ENCODE assay signal across 8 cellular contexts in the genomic region with DNA sequence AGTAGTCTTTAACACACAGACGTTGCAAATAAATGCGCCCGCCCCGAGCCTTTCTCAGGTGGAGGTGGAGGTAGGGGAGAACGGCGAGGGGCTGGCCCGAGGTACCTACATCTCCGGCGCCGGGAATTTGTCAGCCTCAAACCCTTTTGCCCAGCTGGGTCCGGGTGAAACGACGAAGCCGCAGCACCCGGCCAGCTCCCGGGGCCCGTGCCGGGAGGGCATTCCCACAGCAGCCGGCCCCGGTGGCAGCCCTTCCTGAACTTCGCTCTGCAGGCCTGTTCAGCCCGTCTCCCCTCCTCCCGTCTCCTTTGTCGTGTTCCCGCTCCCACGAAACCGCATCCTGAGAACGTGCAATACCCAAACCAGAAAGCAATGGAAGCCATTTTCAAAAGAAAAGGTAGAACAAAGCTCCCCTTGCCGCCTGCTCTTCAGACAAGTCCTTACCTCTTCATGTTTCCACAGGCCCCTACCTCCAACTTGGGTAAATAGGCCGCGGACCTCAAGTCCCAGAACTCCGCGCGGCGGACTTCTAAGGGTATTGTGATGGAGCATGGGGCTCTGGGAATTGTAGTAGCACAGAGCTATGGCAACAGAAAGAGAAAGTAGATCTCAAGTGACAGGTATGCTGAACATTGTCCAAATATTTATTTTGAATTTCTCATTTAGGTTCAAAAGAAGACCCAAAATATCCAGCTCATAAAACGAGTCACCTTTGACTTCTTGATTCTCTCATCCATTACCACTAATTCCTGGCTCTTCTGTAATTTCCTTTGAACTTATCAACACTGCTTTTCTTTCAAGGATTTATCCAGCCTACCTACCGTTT. TPM values are rescaled to one million over a fixed set of nuclear protein-coding genes. Genes with fewer than 3 reads are reported as not detected.
A peak's percentile ranks its signal among the peaks of the same experiment; 100 is the strongest.
DNase-seq lines count a peak whose midpoint lies in the region; ATAC-seq and TF ChIP-seq lines count a peak whose summit lies in the region.

A gene (minus strand): TSS at position 501 of the 826 bp plus-strand sequence. CDS start 49 bp downstream, at position 452.

- H3K4me3 ChIP-seq in Peyer's patch: peak within 1 kb of the TSS; percentile 50 to 70 (median 58)
- peak within 1 kb of the TSS; percentile 54 to 73 (median 60) for H3K4me3 ChIP-seq in esophagus squamous epithelium
- peak within 1 kb of the TSS; percentile 47 to 58 for H3K4me3 ChIP-seq in muscle layer of colon (ENCODE audit: low read depth in 1 of 2, low read length in 2 of 2)

- H3K27me3 ChIP-seq in Peyer's patch: no peaks in the 10 kb centered on the region
- H3K27me3 ChIP-seq in esophagus squamous epithelium: no peaks in the 10 kb centered on the region
- H3K27me3 ChIP-seq in muscle layer of colon (ENCODE audit: control insufficient read depth in 1 of 2, insufficient read depth in 2 of 2, low read length in 2 of 2): peaks cover 0 to 5% of the 10 kb centered on the region in 2 donors

- H3K36me3 Mint-ChIP-seq in activated T-cell treated with anti-CD3 and anti-CD28 coated beads, Interleukin-2, amount 50 U/mL, for 4 hours (ENCODE audit: insufficient read depth): peaks cover 23% of the 10 kb centered on the region

- no peak for TF ChIP-seq RAD21 in Ishikawa (IDR thresholded peaks at IDR 0.05; ENCODE audit: low read depth)

- no peak for TF ChIP-seq POLR2A in Peyer's patch (IDR thresholded peaks at IDR 0.05)
- no peak for TF ChIP-seq POLR2A in esophagus squamous epithelium (IDR thresholded peaks at IDR 0.05)

- H3K4me1 Mint-ChIP-seq in activated T-cell treated with anti-CD3 and anti-CD28 coated beads, Interleukin-2, amount 50 U/mL, for 4 hours (ENCODE audit: low read depth): peaks cover 34% of the 10 kb centered on the region

- DNase-seq in DMS114 treated with DMSO at 0.1 percent for 48 hours (lab: John Stamatoyannopoulos, UW; ENCODE audit: unreplicated experiment): peak; percentile 65
- DNase-seq in Peyer's patch: peak; percentile 77 to 92 (median 86)
- peak; percentile 51 for DNase-seq in activated T-cell treated with anti-CD3 and anti-CD28 coated beads, Interleukin-2, amount 50 U/mL, for 4 hours
- DNase-seq in esophagus squamous epithelium (lab: John Stamatoyannopoulos, UW): peak; percentile 25
- DNase-seq in stimulated activated CD8-positive, alpha-beta memory T cell treated with anti-CD3 and anti-CD28 coated beads, Interleukin-7, amount 100 ng/mL, for 24 hours (ENCODE audit: low read depth): peak; percentile 24

- no peaks in the 10 kb centered on the region for H3K9me3 ChIP-seq in Peyer's patch
- no peaks in the 10 kb centered on the region for H3K9me3 ChIP-seq in esophagus squamous epithelium
- H3K9me3 ChIP-seq in muscle layer of colon (ENCODE audit: low read length): no peaks in the 10 kb centered on the region

- ATAC-seq in GM21717 (IDR thresholded peaks at IDR 0.05; ENCODE audit: unreplicated experiment): peak; percentile 99
- peak; percentile 99 to 100 for ATAC-seq in activated T-cell treated with anti-CD3 and anti-CD28 coated beads, Interleukin-2, amount 50 U/mL, for 4 hours

- peaks cover 0 to 21% (median 0%) of the 10 kb centered on the region in 3 donors for H3K36me3 ChIP-seq in Peyer's patch
- H3K36me3 ChIP-seq in esophagus squamous epithelium: peaks cover 0 to 31% (median 0%) of the 10 kb centered on the region in 3 donors
- H3K36me3 ChIP-seq in muscle layer of colon (ENCODE audit: insufficient read depth, low read length): peaks cover 21% of the 10 kb centered on the region

- no peaks in the 10 kb centered on the region for H3K27me3 Mint-ChIP-seq in activated T-cell treated with anti-CD3 and anti-CD28 coated beads, Interleukin-2, amount 50 U/mL, for 4 hours (ENCODE audit: low read depth)

- intact Hi-C loops in esophagus squamous epithelium (cut with DNase I): no loop called here

- TF ChIP-seq CTCF in Peyer's patch (IDR thresholded peaks at IDR 0.05): no peak
- no peak for TF ChIP-seq CTCF in esophagus squamous epithelium (IDR thresholded peaks at IDR 0.05)

- TF ChIP-seq EP300 in Ishikawa (IDR thresholded peaks at IDR 0.05; ENCODE audit: borderline replicate concordance): no peak

- H3K4me3 Mint-ChIP-seq in activated T-cell treated with anti-CD3 and anti-CD28 coated beads, Interleukin-2, amount 50 U/mL, for 4 hours: peak within 1 kb of the TSS; percentile 99

- H3K27ac ChIP-seq in Peyer's patch (peak within 1 kb of the TSS; percentile 55 to 69 (median 66)), esophagus squamous epithelium (peak within 1 kb of the TSS; percentile 53 to 82 (median 72)), muscle layer of colon (ENCODE audit: low read depth, low read length) (peak within 1 kb of the TSS; percentile 12)

- WGBS in esophagus squamous epithelium, 2 donors: 1 to 26% methylated on average over 8 to 11 of the region's 37 CpGs

- H3K9ac ChIP-seq in muscle layer of colon (ENCODE audit: low read length): no peak within 1 kb of the TSS

- H3K9me3 Mint-ChIP-seq in activated T-cell treated with anti-CD3 and anti-CD28 coated beads, Interleukin-2, amount 50 U/mL, for 4 hours: no peaks in the 10 kb centered on the region

- H3K4me1 ChIP-seq in Peyer's patch: peaks cover 0 to 4% (median 0%) of the 10 kb centered on the region in 4 donors
- H3K4me1 ChIP-seq in esophagus squamous epithelium: peaks cover 0 to 12% (median 0%) of the 10 kb centered on the region in 3 donors
- H3K4me1 ChIP-seq in muscle layer of colon (ENCODE audit: insufficient read depth, low read length): no peaks in the 10 kb centered on the region

TF ChIP-seq in Ishikawa, 13 proteins besides CTCF, POLR2A, EP300 and RAD21:
- TF ChIP-seq TAF1 (IDR thresholded peaks at IDR 0.05; ENCODE audit: low read depth) (peak; percentile 32; the same call in 1 of the 2 replicates), YY1 (IDR thresholded peaks at IDR 0.05; ENCODE audit: low read depth) (no peak)

RNA-seq across cellular contexts. Expression of the gene that starts here (rescaled TPM):
- total RNA-seq in Peyer's patch (10 to 100 TPM; 27.8 to 46.2 (median 37.8) TPM), esophagus squamous epithelium (10 to 100 TPM; 10.5 to 17.9 (median 13.8) TPM)
- 10 to 100 TPM in 2 of 3 donors, 1 to 10 TPM in 1; 8.0 to 11.7 (median 10.6) TPM for total RNA-seq in activated T-cell treated with anti-CD3 and anti-CD28 coated beads, Interleukin-2, amount 50 U/mL, for 4 hours

Comparison
In these comparisons a context has a peak if more than half of its experiments do, and no peak if none do; other contexts are left out.
1. Peak in every context shown above with its lines: DNase-seq, ATAC-seq, H3K4me3 ChIP-seq and H3K27ac ChIP-seq.
2. DNase-seq: peak in every context shown above with its lines; median percentile 86 in Peyer's patch; 65 in DMS114 treated with DMSO at 0.1 percent for 48 hours; 51 in activated T-cell treated with anti-CD3 and anti-CD28 coated beads, Interleukin-2, amount 50 U/mL, for 4 hours; 25 in esophagus squamous epithelium; 24 in stimulated activated CD8-positive, alpha-beta memory T cell treated with anti-CD3 and anti-CD28 coated beads, Interleukin-7, amount 100 ng/mL, for 24 hours.
3. H3K27ac ChIP-seq: peak in every context shown above with its lines; median percentile 72 in esophagus squamous epithelium; 66 in Peyer's patch; 12 in muscle layer of colon.